Comparison of ENCODE assay signal across 13 cellular contexts in the genomic region with DNA sequence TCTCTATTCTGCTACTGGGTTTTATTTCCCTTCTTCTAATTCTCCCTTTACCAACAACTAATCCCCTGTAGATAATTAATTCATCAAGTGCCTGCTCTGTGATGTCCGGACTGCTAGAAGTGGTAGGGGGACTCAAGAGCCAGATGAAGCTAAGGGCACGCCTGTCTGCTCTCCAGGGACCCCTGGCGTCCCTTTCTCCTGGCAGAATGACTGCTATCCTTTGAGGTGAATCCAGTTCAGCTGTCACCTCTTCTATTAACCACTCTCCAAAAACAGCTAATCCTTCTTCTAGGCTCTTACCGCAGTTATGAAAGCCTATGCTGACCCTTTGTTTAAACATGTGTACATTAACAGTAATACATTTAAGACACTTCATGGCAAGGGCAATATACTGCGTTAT. TPM values are rescaled to one million over a fixed set of nuclear protein-coding genes. Genes with fewer than 3 reads are reported as not detected.
DNase-seq lines count a peak whose midpoint lies in the region; ATAC-seq and TF ChIP-seq lines count a peak whose summit lies in the region.
"Had no signal": no experiment of that assay in that cellular context is flagged by ENCODE, and none has a peak within 500 bp of the region (broad histone marks: within the 10 kb centered on the region; RNA-seq: fewer than 3 reads in every experiment).

No MANE protein-coding gene starts in this region.

- POLR2A ChIA-PET in activated CD8-positive, alpha-beta T cell treated with anti-CD3 and anti-CD28 coated beads, Interleukin-2, amount 10 ng/mL, durations not matched to agents 7 days and 5 days (lab: Charles Lee), result no interaction called here

- no peak overlapping the region for H3K4me3 Mint-ChIP-seq in activated CD8-positive, alpha-beta T cell treated with anti-CD3 and anti-CD28 coated beads, Interleukin-2, amount 10 ng/mL, durations not matched to agents 7 days and 5 days
- H3K4me3 Mint-ChIP-seq: activated CD4-positive, alpha-beta T cell treated with anti-CD3 and anti-CD28 coated beads, Interleukin-2, amount 10 ng/mL, durations not matched to agents 7 days and 5 days had no signal

- no peaks in the 10 kb centered on the region for H3K36me3 Mint-ChIP-seq in activated CD8-positive, alpha-beta T cell treated with anti-CD3 and anti-CD28 coated beads, Interleukin-2, amount 10 ng/mL, durations not matched to agents 7 days and 5 days (ENCODE audit: low read depth)

- no peaks in the 10 kb centered on the region for H3K4me1 Mint-ChIP-seq in activated CD8-positive, alpha-beta T cell treated with anti-CD3 and anti-CD28 coated beads, Interleukin-2, amount 10 ng/mL, durations not matched to agents 7 days and 5 days (ENCODE audit: low read depth)

- TF ChIP-seq CTCF in thoracic aorta (IDR thresholded peaks at IDR 0.05), result no peak

- H3K36me3 ChIP-seq in iPS DF 6.9 (ENCODE audit: control insufficient read depth, insufficient read depth, low read length), result no peaks in the 10 kb centered on the region
- no peaks in the 10 kb centered on the region for H3K36me3 ChIP-seq in thoracic aorta
- H3K36me3 ChIP-seq: thyroid gland had no signal

- peaks cover 52% of the 10 kb centered on the region for H3K27me3 Mint-ChIP-seq in activated CD8-positive, alpha-beta T cell treated with anti-CD3 and anti-CD28 coated beads, Interleukin-2, amount 10 ng/mL, durations not matched to agents 7 days and 5 days (ENCODE audit: low read depth)

- H3K9me3 ChIP-seq in iPS DF 6.9 (ENCODE audit: control insufficient read depth, insufficient read depth, low read length) (no peaks in the 10 kb centered on the region), thoracic aorta (no peaks in the 10 kb centered on the region)
- H3K9me3 ChIP-seq: body of pancreas, thyroid gland had no signal

- no CpG with 5 or more reads among the region's 5 CpGs for WGBS in iPS DF 6.9 (ENCODE audit: insufficient coverage, insufficient read length)

- CTCF ChIA-PET in activated CD8-positive, alpha-beta T cell treated with anti-CD3 and anti-CD28 coated beads, Interleukin-2, amount 10 ng/mL, durations not matched to agents 7 days and 5 days (lab: Charles Lee), result interaction anchor here (1.5 kb wide), 1 partner anchor 26 kb away, joined by 3 read pairs; no protein-coding TSS in a partner anchor

- peak; percentile 19 for DNase-seq in NCI-H345 (lab: John Stamatoyannopoulos, UW)
- no peak for DNase-seq in NCI-H345 treated with DMSO at 0.1 percent for 48 hours (lab: John Stamatoyannopoulos, UW; ENCODE audit: unreplicated experiment)
- peak; percentile 11 for DNase-seq in NCI-H69 (lab: John Stamatoyannopoulos, UW)
- no peak for DNase-seq in iPS DF 6.9 (ENCODE audit: low read depth, low spot score)
- no peak for DNase-seq in thoracic aorta (ENCODE audit: low spot score)
- DNase-seq in HK-2 (ENCODE audit: unreplicated experiment), result no peak
- no peak for DNase-seq in activated CD8-positive, alpha-beta T cell treated with anti-CD3 and anti-CD28 coated beads, Interleukin-2, amount 10 ng/mL, durations not matched to agents 7 days and 5 days
- no peak for DNase-seq in cortex of kidney (lab: John Stamatoyannopoulos, UW)
- DNase-seq: activated CD4-positive, alpha-beta T cell treated with anti-CD3 and anti-CD28 coated beads, Interleukin-2, amount 10 ng/mL, durations not matched to agents 7 days and 5 days; DND-41 had no signal

- H3K27ac Mint-ChIP-seq in activated CD8-positive, alpha-beta T cell treated with anti-CD3 and anti-CD28 coated beads, Interleukin-2, amount 10 ng/mL, durations not matched to agents 7 days and 5 days, result no peak overlapping the region
- H3K27ac Mint-ChIP-seq: activated CD4-positive, alpha-beta T cell treated with anti-CD3 and anti-CD28 coated beads, Interleukin-2, amount 10 ng/mL, durations not matched to agents 7 days and 5 days; activated T-helper 2 cell treated with anti-CD3 and anti-CD28 coated beads, Interferon-gamma antibody, Interleukin-2, Interleukin-4, amounts not matched to agents 10 μg/mL and 5 μg/mL and 100 μg/mL, durations not matched to agents 14 hours and 24 hours and 36 hours had no signal

- H3K4me1 ChIP-seq in iPS DF 6.9 (ENCODE audit: control insufficient read depth, insufficient read depth, low read length) (peaks cover 3% of the 10 kb centered on the region; the same call in 1 of the 2 replicates), thoracic aorta (ENCODE audit: control insufficient read depth in 1 of 2, low read depth in 2 of 2) (peaks cover 0 to 9% of the 10 kb centered on the region in 2 donors)

- H3K9me3 Mint-ChIP-seq in activated CD8-positive, alpha-beta T cell treated with anti-CD3 and anti-CD28 coated beads, Interleukin-2, amount 10 ng/mL, durations not matched to agents 7 days and 5 days (ENCODE audit: insufficient read depth), result no peaks in the 10 kb centered on the region
- H3K9me3 Mint-ChIP-seq: activated CD4-positive, alpha-beta T cell treated with anti-CD3 and anti-CD28 coated beads, Interleukin-2, amount 10 ng/mL, durations not matched to agents 7 days and 5 days; activated T-helper 2 cell treated with anti-CD3 and anti-CD28 coated beads, Interferon-gamma antibody, Interleukin-2, Interleukin-4, amounts not matched to agents 10 μg/mL and 5 μg/mL and 100 μg/mL, durations not matched to agents 14 hours and 24 hours and 36 hours had no signal

- H3K4me3 ChIP-seq in iPS DF 6.9 (ENCODE audit: low read length), result peak overlapping the region; percentile 76; the same call in 1 of the 2 replicates
- peak overlapping the region; percentile 74 for H3K4me3 ChIP-seq in thoracic aorta

- ATAC-seq in thoracic aorta (ENCODE audit: insufficient number of reproducible peaks, low FRiP score, low read depth), result no peak
- ATAC-seq in activated CD8-positive, alpha-beta T cell treated with anti-CD3 and anti-CD28 coated beads, Interleukin-2, amount 10 ng/mL, durations not matched to agents 7 days and 5 days, result no peak

- H3K27me3 ChIP-seq in iPS DF 6.9 (ENCODE audit: control insufficient read depth, insufficient read depth, low read length), result peaks cover 6% of the 10 kb centered on the region; the same call in 1 of the 2 replicates
- no peaks in the 10 kb centered on the region for H3K27me3 ChIP-seq in thoracic aorta (replicated peaks; ENCODE audit: insufficient read depth)
- H3K27me3 ChIP-seq: body of pancreas, thyroid gland had no signal

- H3K27ac ChIP-seq in iPS DF 6.9 (ENCODE audit: low read length), result no peak overlapping the region
- no peak overlapping the region for H3K27ac ChIP-seq in thoracic aorta
- H3K27ac ChIP-seq: body of pancreas had no signal

RNA-seq across cellular contexts. Expression of gene CHRNA7, which starts 1.4 kb away (rescaled TPM):
- 1 to 10 TPM in 1 of 2 donors, under 1 TPM in 1; 0.95 to 1.9 TPM for total RNA-seq in thoracic aorta
- total RNA-seq in activated CD8-positive, alpha-beta T cell treated with anti-CD3 and anti-CD28 coated beads, Interleukin-2, amount 10 ng/mL, durations not matched to agents 7 days and 5 days, result under 1 TPM; 0.24 to 0.55 TPM
- total RNA-seq: activated CD4-positive, alpha-beta T cell treated with anti-CD3 and anti-CD28 coated beads, Interleukin-2, amount 10 ng/mL, durations not matched to agents 7 days and 5 days had no signal

Comparison
In these comparisons a context has a peak if more than half of its experiments do, and no peak if none do; other contexts are left out.
1. DNase-seq: peak in NCI-H345 (single experiment) and NCI-H69 (single experiment); none in NCI-H345 treated with DMSO at 0.1 percent for 48 hours (single experiment), iPS DF 6.9 (single experiment), thoracic aorta (single experiment), HK-2 (single experiment), activated CD8-positive, alpha-beta T cell treated with anti-CD3 and anti-CD28 coated beads, Interleukin-2, amount 10 ng/mL, durations not matched to agents 7 days and 5 days (single experiment) and cortex of kidney (single experiment).